16 cellular contexts compared by ENCODE assay signal in genomic region chr6:157242791-157243190, GRCh38.
DNase-seq lines count a peak whose midpoint lies in the region; ATAC-seq and TF ChIP-seq lines count a peak whose summit lies in the region.
"Had no signal": no experiment of that assay in that cellular context is flagged by ENCODE, and none has a peak within 500 bp of the region (broad histone marks: within the 10 kb centered on the region; RNA-seq: fewer than 3 reads in every experiment).

No MANE protein-coding gene starts in this region.

- H3K27ac ChIP-seq in ascending aorta (peak overlapping the region; percentile 92 to 96), muscle layer of duodenum (ENCODE audit: low read length) (peak overlapping the region; percentile 11), aorta (ENCODE audit: low read depth in 1 of 2, low read length in 2 of 2) (no peak overlapping the region), osteoblast (ENCODE audit: low read depth, low read length) (no peak overlapping the region), coronary artery (peak overlapping the region in 1 of 2 donors; percentile 93)
- H3K27ac ChIP-seq: C4-2B had no signal

- intact Hi-C loops in ascending aorta (cut with DNase I), result loop anchor here (5.0 kb wide), 1 partner anchor 220 kb away; no protein-coding TSS in a partner anchor
- intact Hi-C loops in aorta (cut with DNase I), result no loop called here

- H3K4me3 ChIP-seq in ascending aorta, result no peak overlapping the region
- H3K4me3 ChIP-seq in muscle layer of duodenum (ENCODE audit: low read depth in 1 of 2, low read length in 2 of 2), result no peak overlapping the region
- no peak overlapping the region for H3K4me3 ChIP-seq in aorta (ENCODE audit: low read length in 2 of 2)
- no peak overlapping the region for H3K4me3 ChIP-seq in osteoblast (ENCODE audit: insufficient read depth, low read length)
- no peak overlapping the region for H3K4me3 ChIP-seq in coronary artery
- H3K4me3 ChIP-seq: GM23338, MG63 had no signal

- peaks cover 3% of the 10 kb centered on the region for H3K9me3 Mint-ChIP-seq in activated naive CD8-positive, alpha-beta T cell treated with anti-CD3 and anti-CD28 coated beads, Interleukin-2, amount 10 ng/mL, durations not matched to agents 7 days and 5 days
- H3K9me3 Mint-ChIP-seq in activated naive CD8-positive, alpha-beta T cell treated with anti-CD3 and anti-CD28 coated beads, Interleukin-2, amount 50 U/mL, for 24 hours, result peaks cover 8% of the 10 kb centered on the region
- H3K9me3 Mint-ChIP-seq: GM23338 had no signal

- WGBS in aorta, 2 donors, result 97% methylated on average over 6 of the region's 6 CpGs

- H3K4me1 Mint-ChIP-seq in activated naive CD8-positive, alpha-beta T cell treated with anti-CD3 and anti-CD28 coated beads, Interleukin-2, amount 10 ng/mL, durations not matched to agents 7 days and 5 days, result peaks cover 16% of the 10 kb centered on the region
- no peaks in the 10 kb centered on the region for H3K4me1 Mint-ChIP-seq in activated naive CD8-positive, alpha-beta T cell treated with anti-CD3 and anti-CD28 coated beads, Interleukin-2, amount 50 U/mL, for 24 hours

- H3K27ac Mint-ChIP-seq in activated naive CD8-positive, alpha-beta T cell treated with anti-CD3 and anti-CD28 coated beads, Interleukin-2, amount 10 ng/mL, durations not matched to agents 7 days and 5 days, result no peak overlapping the region
- no peak overlapping the region for H3K27ac Mint-ChIP-seq in activated naive CD8-positive, alpha-beta T cell treated with anti-CD3 and anti-CD28 coated beads, Interleukin-2, amount 50 U/mL, for 24 hours
- H3K27ac Mint-ChIP-seq: GM23338 had no signal

- POLR2A ChIA-PET in activated naive CD8-positive, alpha-beta T cell treated with anti-CD3 and anti-CD28 coated beads, Interleukin-2, amount 10 ng/mL, durations not matched to agents 7 days and 5 days (lab: Charles Lee), result no interaction called here

- peaks cover 14% of the 10 kb centered on the region for H3K27me3 Mint-ChIP-seq in activated naive CD8-positive, alpha-beta T cell treated with anti-CD3 and anti-CD28 coated beads, Interleukin-2, amount 10 ng/mL, durations not matched to agents 7 days and 5 days
- H3K27me3 Mint-ChIP-seq in activated naive CD8-positive, alpha-beta T cell treated with anti-CD3 and anti-CD28 coated beads, Interleukin-2, amount 50 U/mL, for 24 hours, result peaks cover 16% of the 10 kb centered on the region

- no peak for ATAC-seq in activated naive CD8-positive, alpha-beta T cell treated with anti-CD3 and anti-CD28 coated beads, Interleukin-2, amount 10 ng/mL, durations not matched to agents 7 days and 5 days (ENCODE audit: low read depth)
- ATAC-seq in activated naive CD8-positive, alpha-beta T cell treated with anti-CD3 and anti-CD28 coated beads, Interleukin-2, amount 50 U/mL, for 24 hours, result no peak
- no peak for ATAC-seq in aorta (ENCODE audit: low FRiP score)
- ATAC-seq: GM23338 had no signal

- no peak overlapping the region for H3K4me3 Mint-ChIP-seq in activated naive CD8-positive, alpha-beta T cell treated with anti-CD3 and anti-CD28 coated beads, Interleukin-2, amount 10 ng/mL, durations not matched to agents 7 days and 5 days
- no peak overlapping the region for H3K4me3 Mint-ChIP-seq in activated naive CD8-positive, alpha-beta T cell treated with anti-CD3 and anti-CD28 coated beads, Interleukin-2, amount 50 U/mL, for 24 hours
- H3K4me3 Mint-ChIP-seq: GM23338 had no signal

- H3K4me2 ChIP-seq in osteoblast (ENCODE audit: insufficient read depth, low read length), result no peak overlapping the region
- H3K4me2 ChIP-seq: GM23338 had no signal

- peak; percentile 7 for DNase-seq in activated naive CD8-positive, alpha-beta T cell treated with anti-CD3 and anti-CD28 coated beads, Interleukin-2, amount 10 ng/mL, durations not matched to agents 7 days and 5 days
- no peak for DNase-seq in activated naive CD8-positive, alpha-beta T cell treated with anti-CD3 and anti-CD28 coated beads, Interleukin-2, amount 50 U/mL, for 24 hours
- DNase-seq in ascending aorta (ENCODE audit: low spot score in 2 of 2), result no peak
- peak; percentile 24 to 59 for DNase-seq in aorta
- DNase-seq in osteoblast (ENCODE audit: insufficient read length, low spot score, missing footprints), result no peak
- no peak for DNase-seq in coronary artery (ENCODE audit: low spot score)
- no peak for DNase-seq in RKO (ENCODE audit: low spot score)
- DNase-seq: KG1, MG63, NCI-H1105 treated with DMSO at 0.1 percent for 48 hours, NCI-H1930, NCI-H2227 treated with DMSO at 0.1 percent for 48 hours, NCI-H526 treated with DMSO at 0.1 percent for 48 hours had no signal

- no peaks in the 10 kb centered on the region for H3K36me3 ChIP-seq in ascending aorta
- H3K36me3 ChIP-seq in muscle layer of duodenum (ENCODE audit: control insufficient read depth in 1 of 2, insufficient read depth in 2 of 2, low read length in 2 of 2), result no peaks in the 10 kb centered on the region
- no peaks in the 10 kb centered on the region for H3K36me3 ChIP-seq in aorta (ENCODE audit: control insufficient read depth in 1 of 2, insufficient read depth in 2 of 2, low read length in 1 of 2)
- H3K36me3 ChIP-seq in osteoblast (ENCODE audit: insufficient read depth, low read length), result no peaks in the 10 kb centered on the region
- H3K36me3 ChIP-seq: MG63 had no signal

- peaks cover 20 to 68% of the 10 kb centered on the region in 2 donors for H3K4me1 ChIP-seq in ascending aorta
- peaks cover 5 to 16% of the 10 kb centered on the region in 2 donors for H3K4me1 ChIP-seq in muscle layer of duodenum (ENCODE audit: control insufficient read depth in 1 of 2, insufficient read depth in 2 of 2, low read length in 2 of 2)
- peaks cover 0 to 2% of the 10 kb centered on the region in 2 donors for H3K4me1 ChIP-seq in aorta (ENCODE audit: control insufficient read depth in 1 of 2, insufficient read depth in 2 of 2, low read length in 2 of 2)
- peaks cover 17% of the 10 kb centered on the region for H3K4me1 ChIP-seq in osteoblast (ENCODE audit: insufficient read depth, low read length)

- peaks cover 5% of the 10 kb centered on the region for H3K36me3 Mint-ChIP-seq in activated naive CD8-positive, alpha-beta T cell treated with anti-CD3 and anti-CD28 coated beads, Interleukin-2, amount 10 ng/mL, durations not matched to agents 7 days and 5 days
- no peaks in the 10 kb centered on the region for H3K36me3 Mint-ChIP-seq in activated naive CD8-positive, alpha-beta T cell treated with anti-CD3 and anti-CD28 coated beads, Interleukin-2, amount 50 U/mL, for 24 hours (ENCODE audit: low read depth)

- no peak overlapping the region for H2AFZ ChIP-seq in osteoblast (ENCODE audit: low read length)
- H2AFZ ChIP-seq: GM23338 had no signal

- H3K79me2 ChIP-seq in osteoblast (ENCODE audit: insufficient read depth, low read length), result no peaks in the 10 kb centered on the region

- H3K9me3 ChIP-seq in ascending aorta, result no peaks in the 10 kb centered on the region
- H3K9me3 ChIP-seq in muscle layer of duodenum (ENCODE audit: control insufficient read depth in 1 of 2, low read length in 2 of 2), result no peaks in the 10 kb centered on the region
- H3K9me3 ChIP-seq in aorta (ENCODE audit: control insufficient read depth, low read length), result no peaks in the 10 kb centered on the region
- no peaks in the 10 kb centered on the region for H3K9me3 ChIP-seq in osteoblast (ENCODE audit: low read depth, low read length)
- H3K9me3 ChIP-seq: MG63 had no signal

- H3K27me3 ChIP-seq in ascending aorta, result no peaks in the 10 kb centered on the region
- no peaks in the 10 kb centered on the region for H3K27me3 ChIP-seq in muscle layer of duodenum (ENCODE audit: low read depth, low read length)
- H3K27me3 ChIP-seq in aorta (ENCODE audit: control insufficient read depth in 1 of 2, insufficient read depth in 2 of 2, low read length in 1 of 2), result no peaks in the 10 kb centered on the region
- H3K27me3 ChIP-seq in osteoblast (ENCODE audit: insufficient read depth, low read length), result peaks cover 9% of the 10 kb centered on the region
- H3K27me3 ChIP-seq: MG63 had no signal

- H4K20me1 ChIP-seq in osteoblast (ENCODE audit: insufficient read depth, low read length), result no peaks in the 10 kb centered on the region

- TF ChIP-seq CTCF in ascending aorta (IDR thresholded peaks at IDR 0.05) (no peak), osteoblast (IDR thresholded peaks at IDR 0.05; ENCODE audit: extremely low read depth, low read depth, low read length) (no peak), coronary artery (IDR thresholded peaks at IDR 0.05) (no peak)

Comparison
In these comparisons a context has a peak if more than half of its experiments do, and no peak if none do; other contexts are left out.
1. DNase-seq: peak in activated naive CD8-positive, alpha-beta T cell treated with anti-CD3 and anti-CD28 coated beads, Interleukin-2, amount 10 ng/mL, durations not matched to agents 7 days and 5 days (single experiment) and aorta (2 of 2); none in activated naive CD8-positive, alpha-beta T cell treated with anti-CD3 and anti-CD28 coated beads, Interleukin-2, amount 50 U/mL, for 24 hours (single experiment), ascending aorta (0 of 2), osteoblast (single experiment), coronary artery (single experiment) and RKO (single experiment).
2. H3K27ac ChIP-seq: peak in ascending aorta (2 of 2) and muscle layer of duodenum (single experiment); none in aorta (0 of 2) and osteoblast (single experiment).